Comparison of ENCODE assay signal across 8 cellular contexts in genomic region chr17:3002538-3003301, GRCh38.
A peak's percentile ranks its signal among the peaks of the same experiment; 100 is the strongest.
DNase-seq lines count a peak whose midpoint lies in the region; ATAC-seq and TF ChIP-seq lines count a peak whose summit lies in the region.

No MANE protein-coding gene starts in this region.

- no peak overlapping the region for H3K4me3 Mint-ChIP-seq in central memory CD8-positive, alpha-beta T cell
- H3K4me3 Mint-ChIP-seq in stimulated activated naive B cell treated with anti-CD40 and anti-IgM and Interleukin-4, amounts not matched to agents 10 μg/mL and 1 μg/mL and 100 μg/mL, for 72 hours, result peak overlapping the region; percentile 47 to 75

- H3K4me3 ChIP-seq in GM12864 (ENCODE audit: low read depth, low read length), result peak overlapping the region; percentile 27; the same call in 1 of the 2 replicates

- DNase-seq in GM12864 (ENCODE audit: low read depth) (peak; percentile 93), GM20000 (ENCODE audit: low spot score) (peak; percentile 67), NCI-H1092 treated with DMSO at 0.1 percent for 48 hours (lab: John Stamatoyannopoulos, UW) (no peak), D341Med (ENCODE audit: low spot score) (no peak), NCI-H1694 (lab: John Stamatoyannopoulos, UW) (no peak)
- DNase-seq in central memory CD8-positive, alpha-beta T cell (ENCODE audit: low spot score in 2 of 2), result no peak
- peak; percentile 87 for DNase-seq in stimulated activated naive B cell treated with anti-CD40 and anti-IgM and Interleukin-4, amounts not matched to agents 10 μg/mL and 1 μg/mL and 100 μg/mL, for 72 hours

- no peaks in the 10 kb centered on the region for H3K27me3 Mint-ChIP-seq in central memory CD8-positive, alpha-beta T cell
- H3K27me3 Mint-ChIP-seq in stimulated activated naive B cell treated with anti-CD40 and anti-IgM and Interleukin-4, amounts not matched to agents 10 μg/mL and 1 μg/mL and 100 μg/mL, for 72 hours, result no peaks in the 10 kb centered on the region

- H3K9me3 Mint-ChIP-seq in central memory CD8-positive, alpha-beta T cell, result no peaks in the 10 kb centered on the region
- no peaks in the 10 kb centered on the region for H3K9me3 Mint-ChIP-seq in stimulated activated naive B cell treated with anti-CD40 and anti-IgM and Interleukin-4, amounts not matched to agents 10 μg/mL and 1 μg/mL and 100 μg/mL, for 72 hours

- peak; percentile 55 for ATAC-seq in HG03520 (IDR thresholded peaks at IDR 0.05; ENCODE audit: unreplicated experiment)
- peak; percentile 37 for ATAC-seq in central memory CD8-positive, alpha-beta T cell (replicated peaks; ENCODE audit: extremely low read depth, poor library complexity, severe bottlenecking)
- peak; percentile 71 for ATAC-seq in stimulated activated naive B cell treated with anti-CD40 and anti-IgM and Interleukin-4, amounts not matched to agents 10 μg/mL and 1 μg/mL and 100 μg/mL, for 72 hours (replicated peaks)

- no peak for TF ChIP-seq CTCF in GM12864 (IDR thresholded peaks at IDR 0.05; ENCODE audit: low read depth, low read length, missing control alignments)
- no peak for TF ChIP-seq CTCF in GM20000 (IDR thresholded peaks at IDR 0.05; ENCODE audit: extremely low read depth, missing control alignments)

- peaks cover 44% of the 10 kb centered on the region for H3K36me3 Mint-ChIP-seq in central memory CD8-positive, alpha-beta T cell (ENCODE audit: insufficient read depth)
- peaks cover 1 to 8% of the 10 kb centered on the region in 2 donors for H3K36me3 Mint-ChIP-seq in stimulated activated naive B cell treated with anti-CD40 and anti-IgM and Interleukin-4, amounts not matched to agents 10 μg/mL and 1 μg/mL and 100 μg/mL, for 72 hours

- H3K4me1 Mint-ChIP-seq in central memory CD8-positive, alpha-beta T cell, result peaks cover 11% of the 10 kb centered on the region
- H3K4me1 Mint-ChIP-seq in stimulated activated naive B cell treated with anti-CD40 and anti-IgM and Interleukin-4, amounts not matched to agents 10 μg/mL and 1 μg/mL and 100 μg/mL, for 72 hours, result peaks cover 40 to 41% of the 10 kb centered on the region in 2 donors

- peak overlapping the region; percentile 5 for H3K27ac Mint-ChIP-seq in central memory CD8-positive, alpha-beta T cell (ENCODE audit: low read depth)
- H3K27ac Mint-ChIP-seq in stimulated activated naive B cell treated with anti-CD40 and anti-IgM and Interleukin-4, amounts not matched to agents 10 μg/mL and 1 μg/mL and 100 μg/mL, for 72 hours, result peak overlapping the region; percentile 93

Comparison
In these comparisons a context has a peak if more than half of its experiments do, and no peak if none do; other contexts are left out.
1. DNase-seq: peak in GM12864 (single experiment), GM20000 (single experiment) and stimulated activated naive B cell treated with anti-CD40 and anti-IgM and Interleukin-4, amounts not matched to agents 10 μg/mL and 1 μg/mL and 100 μg/mL, for 72 hours (single experiment); none in central memory CD8-positive, alpha-beta T cell (0 of 2), NCI-H1092 treated with DMSO at 0.1 percent for 48 hours (single experiment), D341Med (single experiment) and NCI-H1694 (single experiment).
2. Peak in every context shown above with its lines, with median percentiles within 50 percentile points of each other: ATAC-seq.